1 cellular context compared by ENCODE assay signal in genomic region chr13:95603887-95604533, GRCh38.
TF ChIP-seq lines count a peak whose summit lies in the region.

No MANE protein-coding gene starts in this region.

TF ChIP-seq in HepG2, 621 proteins besides CTCF, POLR2A, EP300 and RAD21 (continues in another document):
- TF ChIP-seq ASH2L (IDR thresholded peaks at IDR 0.05; ENCODE audit: insufficient read length, low read depth, low read length) = peak; percentile 32
- no peak for TF ChIP-seq NR2F6 (IDR thresholded peaks at IDR 0.05)
- TF ChIP-seq NR2F6 (CRISPR knock-in tag; IDR thresholded peaks at IDR 0.05) = peak; percentile 50; the same call in 1 of the 2 replicates
- 0 out of 2 replicates have a peak, but pooled peaks have one; percentile 14 for TF ChIP-seq TFDP1 (CRISPR knock-in tag; IDR thresholded peaks at IDR 0.05; ENCODE audit: borderline replicate concordance)
- no peak for TF ChIP-seq ZNF256 (CRISPR knock-in tag; conservative IDR thresholded peaks at IDR 0.05)
- no peak for TF ChIP-seq TGIF2 (CRISPR knock-in tag; IDR thresholded peaks at IDR 0.05)
- peak; percentile 36; the same call in 1 of the 2 replicates for TF ChIP-seq SAP130 (CRISPR knock-in tag; IDR thresholded peaks at IDR 0.05; ENCODE audit: low read depth)
- peak; percentile 67; the same call in 1 of the 2 replicates for TF ChIP-seq ZNF644 (CRISPR knock-in tag; IDR thresholded peaks at IDR 0.05; ENCODE audit: low read depth)
- peak; percentile 55; the same call in 1 of the 2 replicates for TF ChIP-seq AHDC1 (CRISPR knock-in tag; IDR thresholded peaks at IDR 0.05; ENCODE audit: borderline replicate concordance)
- no peak for TF ChIP-seq TBL1XR1 (IDR thresholded peaks at IDR 0.05; ENCODE audit: borderline replicate concordance, low read length, partially characterized antibody)
- peak; percentile 90 for TF ChIP-seq FOSL2 (CRISPR knock-in tag; IDR thresholded peaks at IDR 0.05)
- peak; percentile 37; the same call in 1 of the 2 replicates for TF ChIP-seq ZNF281 (CRISPR knock-in tag; IDR thresholded peaks at IDR 0.05; ENCODE audit: borderline replicate concordance)
- TF ChIP-seq GFI1 (CRISPR knock-in tag; IDR thresholded peaks at IDR 0.05; ENCODE audit: borderline replicate concordance) = 0 out of 2 replicates have a peak, but pooled peaks have one; percentile 37
- no peak for TF ChIP-seq KDM6A (CRISPR knock-in tag; IDR thresholded peaks at IDR 0.05; ENCODE audit: low read depth)
- no peak for TF ChIP-seq NCOR1 (IDR thresholded peaks at IDR 0.05; ENCODE audit: borderline replicate concordance, low read length)
- TF ChIP-seq ZNF121 (CRISPR knock-in tag; IDR thresholded peaks at IDR 0.05) = peak; percentile 30; the same call in 1 of the 2 replicates
- TF ChIP-seq PATZ1 (CRISPR knock-in tag; IDR thresholded peaks at IDR 0.05) = peak; percentile 91
- no peak for TF ChIP-seq ZNF710 (CRISPR knock-in tag; IDR thresholded peaks at IDR 0.05; ENCODE audit: borderline replicate concordance)
- TF ChIP-seq ZNF747 (CRISPR knock-in tag; IDR thresholded peaks at IDR 0.05; ENCODE audit: borderline replicate concordance) = no peak
- peak; percentile 67; the same call in 1 of the 2 replicates for TF ChIP-seq ZNF687 (CRISPR knock-in tag; IDR thresholded peaks at IDR 0.05)
- TF ChIP-seq TCF12 (IDR thresholded peaks at IDR 0.05) = no peak
- TF ChIP-seq TCF12 (CRISPR knock-in tag; IDR thresholded peaks at IDR 0.05) = no peak
- no peak for TF ChIP-seq FIP1L1 (IDR thresholded peaks at IDR 0.05; ENCODE audit: borderline replicate concordance, insufficient read depth, low read depth, low read length)
- TF ChIP-seq THRA (CRISPR knock-in tag; IDR thresholded peaks at IDR 0.05; ENCODE audit: borderline replicate concordance) = peak; percentile 46; the same call in 1 of the 2 replicates
